Comparison of ENCODE assay signal across 17 cellular contexts in genomic region chr3:69296995-69297394, GRCh38.
A peak's percentile ranks its signal among the peaks of the same experiment; 100 is the strongest.
DNase-seq lines count a peak whose midpoint lies in the region; ATAC-seq and TF ChIP-seq lines count a peak whose summit lies in the region.
"Had no signal": no experiment of that assay in that cellular context is flagged by ENCODE, and none has a peak within 500 bp of the region (broad histone marks: within the 10 kb centered on the region; RNA-seq: fewer than 3 reads in every experiment).

No MANE protein-coding gene starts in this region.

- H3K27me3 ChIP-seq in dorsolateral prefrontal cortex (no peaks in the 10 kb centered on the region), esophagus squamous epithelium (no peaks in the 10 kb centered on the region)
- H3K27me3 ChIP-seq: BE2C had no signal

- H3K27ac ChIP-seq in dorsolateral prefrontal cortex (peak overlapping the region in 31 of 59 donors; percentile 0 to 94 (median 43)), substantia nigra (ENCODE audit: low read depth, low read length, poor library complexity, severe bottlenecking) (peak overlapping the region; percentile 49), esophagus squamous epithelium (no peak overlapping the region)
- H3K27ac ChIP-seq: A549, C4-2B had no signal

- intact Hi-C loops in dorsolateral prefrontal cortex (cut with DNase I) (no loop called here), esophagus squamous epithelium (cut with DNase I) (no loop called here)

- DNase-seq in SK-MEL-5 (ENCODE audit: low read depth, low spot score) = peak; percentile 97
- DNase-seq in dorsolateral prefrontal cortex = no peak
- no peak for DNase-seq in mesothelial cell of epicardium (ENCODE audit: low spot score in 2 of 2, unreplicated experiment in 2 of 2)
- DNase-seq in substantia nigra (lab: John Stamatoyannopoulos, UW) = no peak
- no peak for DNase-seq in esophagus squamous epithelium (lab: John Stamatoyannopoulos, UW)
- DNase-seq: BE2C; CD4-positive, alpha-beta memory T cell; COR-L47; DMS153; DMS79 treated with DMSO at 0.1 percent for 48 hours; EL; GOT3; H9 had no signal

- no peak overlapping the region for H3K4me3 Mint-ChIP-seq in mesothelial cell of epicardium
- H3K4me3 Mint-ChIP-seq: CD4-positive, alpha-beta memory T cell; H9 had no signal

- in situ Hi-C loops in SK-MEL-5 (cut with HindIII; ENCODE audit: low pct_unique_long_range_greater_than_20kb, low sequenced_read_pairs) = no loop called here

- H3K4me1 ChIP-seq in esophagus squamous epithelium = peaks cover 13 to 32% (median 26%) of the 10 kb centered on the region in 3 donors

- no peak for ATAC-seq in HG02610 (IDR thresholded peaks at IDR 0.05; ENCODE audit: unreplicated experiment)
- ATAC-seq in GM21360 (IDR thresholded peaks at IDR 0.05; ENCODE audit: unreplicated experiment) = no peak
- ATAC-seq: A549 had no signal

- no peaks in the 10 kb centered on the region for H3K27me3 Mint-ChIP-seq in mesothelial cell of epicardium (ENCODE audit: low read depth)

- H3K4me3 ChIP-seq in dorsolateral prefrontal cortex (no peak overlapping the region), esophagus squamous epithelium (no peak overlapping the region)
- H3K4me3 ChIP-seq: A549 had no signal

- peak overlapping the region; percentile 89 for H3K27ac Mint-ChIP-seq in mesothelial cell of epicardium
- H3K27ac Mint-ChIP-seq: CD4-positive, alpha-beta memory T cell; H9 had no signal

- no peaks in the 10 kb centered on the region for H3K9me3 ChIP-seq in esophagus squamous epithelium
- H3K9me3 ChIP-seq: A549, BE2C had no signal

- no peak for TF ChIP-seq CTCF in dorsolateral prefrontal cortex (IDR thresholded peaks at IDR 0.05 in 54 of 56, conservative IDR thresholded peaks at IDR 0.05 in 2 of 56; ENCODE audit: low read depth in 1 of 56, partially characterized antibody in 56 of 56)
- TF ChIP-seq CTCF in mesothelial cell of epicardium (IDR thresholded peaks at IDR 0.05; ENCODE audit: unreplicated experiment) = no peak
- no peak for TF ChIP-seq CTCF in esophagus squamous epithelium (IDR thresholded peaks at IDR 0.05)

- no peaks in the 10 kb centered on the region for H3K9me3 Mint-ChIP-seq in mesothelial cell of epicardium
- H3K9me3 Mint-ChIP-seq: CD4-positive, alpha-beta memory T cell; H9 had no signal

- H3K4me1 Mint-ChIP-seq in mesothelial cell of epicardium = peaks cover 82% of the 10 kb centered on the region
- H3K4me1 Mint-ChIP-seq: CD4-positive, alpha-beta memory T cell had no signal

- H3K36me3 Mint-ChIP-seq in mesothelial cell of epicardium = no peaks in the 10 kb centered on the region
- H3K36me3 Mint-ChIP-seq: CD4-positive, alpha-beta memory T cell had no signal

- no peaks in the 10 kb centered on the region for H3K36me3 ChIP-seq in esophagus squamous epithelium
- H3K36me3 ChIP-seq: BE2C had no signal

- WGBS in esophagus squamous epithelium, 2 donors = 84 to 91% methylated on average over 6 of the region's 6 CpGs

- no peak for TF ChIP-seq POLR2A in esophagus squamous epithelium (IDR thresholded peaks at IDR 0.05)

Comparison
In these comparisons a context has a peak if more than half of its experiments do, and no peak if none do; other contexts are left out.
1. H3K27ac ChIP-seq: peak in dorsolateral prefrontal cortex (31 of 59) and substantia nigra (single experiment); none in esophagus squamous epithelium (0 of 4).